21 cellular contexts compared by ENCODE assay signal in the genomic region with DNA sequence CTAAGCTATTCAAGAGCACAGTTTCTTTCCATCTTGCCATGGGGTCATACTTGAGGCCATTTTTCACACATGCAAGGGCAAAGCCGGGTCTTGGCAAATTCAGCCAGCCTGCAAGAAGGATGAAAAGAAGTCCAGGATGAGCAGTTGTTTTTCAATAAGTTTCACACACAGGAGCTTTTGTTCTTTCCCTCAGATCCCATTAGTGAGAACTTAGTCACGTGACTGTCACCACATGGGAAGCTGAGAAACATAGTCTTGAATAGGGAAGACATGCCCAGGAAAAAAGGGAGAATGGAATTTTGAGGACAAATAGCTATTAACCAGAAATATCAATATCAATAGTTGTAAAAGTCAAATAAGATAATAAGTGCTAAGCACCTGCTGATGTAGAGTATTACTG.
A peak's percentile ranks its signal among the peaks of the same experiment; 100 is the strongest.
DNase-seq lines count a peak whose midpoint lies in the region; ATAC-seq, FAIRE-seq and TF ChIP-seq lines count a peak whose summit lies in the region.
"Had no signal": no experiment of that assay in that cellular context is flagged by ENCODE, and none has a peak within 500 bp of the region (broad histone marks: within the 10 kb centered on the region; RNA-seq: fewer than 3 reads in every experiment).

No MANE protein-coding gene starts in this region.

- intact Hi-C loops in K562 (cut with micrococcal nuclease): no loop called here

- BruUV-seq in K562 (replicated peaks; lab: Mats Ljungman, UMichigan): no TSS peak

- TF ChIP-seq CTCF in K562 (IDR thresholded peaks at IDR 0.05 in 2 of 3, conservative IDR thresholded peaks at IDR 0.05 in 1 of 3; ENCODE audit: insufficient read depth in 2 of 3, low read depth in 1 of 3, low read length in 3 of 3): no peak

- no peak for ATAC-seq in K562
- ATAC-seq in SK-N-SH treated with all-trans-retinoic acid at 6 μM for 48 hours: no peak
- ATAC-seq: GM23338 had no signal

- H3K9me1 ChIP-seq in K562 (ENCODE audit: control insufficient read depth, insufficient read depth, low read length): no peaks in the 10 kb centered on the region

- no peak overlapping the region for H2AFZ ChIP-seq in K562 (ENCODE audit: low read depth, low read length)
- H2AFZ ChIP-seq: GM23338 had no signal

- H3K9me3 ChIP-seq in K562 (replicated peaks; ENCODE audit: control insufficient read depth, insufficient read depth, low read depth, low read length): no peaks in the 10 kb centered on the region

- no peak overlapping the region for H3K27ac ChIP-seq in K562 (ENCODE audit: extremely low read depth, low read depth, low read length)
- H3K27ac ChIP-seq: BLaER1 treated with 17β-estradiol and CSF1 and Interleukin-3, amounts not matched to agents 10 nM and 100 nM; HL-60 had no signal

- H3K4me1 ChIP-seq in K562 (replicated peaks in 1 of 2; ENCODE audit: control insufficient read depth in 2 of 2, insufficient read depth in 2 of 2, low read length in 2 of 2): no peaks in the 10 kb centered on the region

- H3K9ac ChIP-seq in K562 (ENCODE audit: insufficient read depth in 1 of 2, low read depth in 2 of 2, low read length in 2 of 2): no peak overlapping the region
- H3K9ac ChIP-seq: BLaER1 treated with 17β-estradiol and CSF1 and Interleukin-3, amounts not matched to agents 10 nM and 100 nM had no signal

- CTCF ChIA-PET in K562 (lab: Yijun Ruan, JAX; ENCODE audit: low intra/inter-chr PET ratio): no interaction called here

- WGBS in K562 (ENCODE audit: insufficient coverage, low coverage, missing lambda C conversion rate): 13% methylated on average over 2 of the region's 2 CpGs

- TF ChIP-seq EP300 in K562 (IDR thresholded peaks at IDR 0.05; ENCODE audit: low read length): no peak

- in situ Hi-C loops in K562 (cut with MboI): no loop called here

- DNase-seq in COLO829 (ENCODE audit: low spot score) (peak; percentile 88), NCI-H146 treated with DMSO at 0.1 percent for 48 hours (lab: John Stamatoyannopoulos, UW; ENCODE audit: unreplicated experiment) (peak; percentile 21), K562 (ENCODE audit: extremely low read depth in 1 of 4, low spot score in 3 of 4) (no peak), retina (peak; percentile 8), cerebellum (ENCODE audit: low spot score) (no peak)
- DNase-seq in stimulated activated CD8-positive, alpha-beta memory T cell treated with anti-CD3 and anti-CD28 coated beads, Interleukin-4, amount 100 ng/mL, for 48 hours: no peak
- DNase-seq: 8988T; Caco-2; CD4-positive, CD25-positive, alpha-beta regulatory T cell; CD8-positive, alpha-beta memory T cell; HCEC 1CT had no signal

- H4K20me1 ChIP-seq in K562 (replicated peaks; ENCODE audit: control insufficient read depth, insufficient read depth, low read length): no peaks in the 10 kb centered on the region
- H4K20me1 ChIP-seq: BLaER1 treated with 17β-estradiol and CSF1 and Interleukin-3, amounts not matched to agents 10 nM and 100 nM had no signal

- no peak for TF ChIP-seq RAD21 in K562 (CRISPR knock-in tag; conservative IDR thresholded peaks at IDR 0.05 in 1 of 2, IDR thresholded peaks at IDR 0.05 in 1 of 2)

- H3K79me2 ChIP-seq in K562 (ENCODE audit: control insufficient read depth, insufficient read depth, low read length): no peaks in the 10 kb centered on the region

- H3K4me2 ChIP-seq in K562 (ENCODE audit: insufficient read depth, low read length): no peak overlapping the region
- H3K4me2 ChIP-seq: BLaER1 treated with 17β-estradiol and CSF1 and Interleukin-3, amounts not matched to agents 10 nM and 100 nM; GM23338 had no signal

- H3K4me3 ChIP-seq in K562: no peak overlapping the region
- H3K4me3 ChIP-seq: BLaER1 treated with 17β-estradiol and CSF1 and Interleukin-3, amounts not matched to agents 10 nM and 100 nM; GM23338 had no signal

- H3K36me3 ChIP-seq in K562 (ENCODE audit: control insufficient read depth, insufficient read depth, low read length): no peaks in the 10 kb centered on the region

- POLR2A ChIA-PET in K562 (lab: Yijun Ruan, JAX): no interaction called here

- no peak for FAIRE-seq in K562 (lab: Jason Lieb, UNC)
- FAIRE-seq: D721Med, G401.6, GM12892, GM18507, H54, HTR-8/SVneo had no signal

- no peak for TF ChIP-seq POLR2A in K562 (conservative IDR thresholded peaks at IDR 0.05)

- H3K27me3 ChIP-seq in K562 (ENCODE audit: control insufficient read depth in 2 of 2, insufficient read depth in 2 of 2, low read length in 2 of 2): no peaks in the 10 kb centered on the region
- H3K27me3 ChIP-seq: BLaER1 treated with 17β-estradiol and CSF1 and Interleukin-3, amounts not matched to agents 10 nM and 100 nM had no signal

TF ChIP-seq in K562, 482 proteins besides CTCF, POLR2A, EP300 and RAD21:
- TF ChIP-seq, protein P1, sequence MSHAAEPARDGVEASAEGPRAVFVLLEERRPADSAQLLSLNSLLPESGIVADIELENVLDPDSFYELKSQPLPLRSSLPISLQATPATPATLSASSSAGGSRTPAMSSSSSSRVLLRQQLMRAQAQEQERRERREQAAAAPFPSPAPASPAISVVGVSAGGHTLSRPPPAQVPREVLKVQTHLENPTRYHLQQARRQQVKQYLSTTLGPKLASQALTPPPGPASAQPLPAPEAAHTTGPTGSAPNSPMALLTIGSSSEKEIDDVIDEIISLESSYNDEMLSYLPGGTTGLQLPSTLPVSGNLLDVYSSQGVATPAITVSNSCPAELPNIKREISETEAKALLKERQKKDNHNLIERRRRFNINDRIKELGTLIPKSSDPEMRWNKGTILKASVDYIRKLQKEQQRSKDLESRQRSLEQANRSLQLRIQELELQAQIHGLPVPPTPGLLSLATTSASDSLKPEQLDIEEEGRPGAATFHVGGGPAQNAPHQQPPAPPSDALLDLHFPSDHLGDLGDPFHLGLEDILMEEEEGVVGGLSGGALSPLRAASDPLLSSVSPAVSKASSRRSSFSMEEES (CRISPR knock-in tag; IDR thresholded peaks at IDR 0.05): peak; percentile 87
- TF ChIP-seq TSC22D4 (tag; IDR thresholded peaks at IDR 0.05): no peak

TF ChIP-seq in SK-N-SH treated with all-trans-retinoic acid at 6 μM for 48 hours, 23 proteins besides CTCF, POLR2A, EP300 and RAD21:
- TF ChIP-seq ESRRG (CRISPR knock-in tag; IDR thresholded peaks at IDR 0.05): no peak
- TF ChIP-seq, protein P2, sequence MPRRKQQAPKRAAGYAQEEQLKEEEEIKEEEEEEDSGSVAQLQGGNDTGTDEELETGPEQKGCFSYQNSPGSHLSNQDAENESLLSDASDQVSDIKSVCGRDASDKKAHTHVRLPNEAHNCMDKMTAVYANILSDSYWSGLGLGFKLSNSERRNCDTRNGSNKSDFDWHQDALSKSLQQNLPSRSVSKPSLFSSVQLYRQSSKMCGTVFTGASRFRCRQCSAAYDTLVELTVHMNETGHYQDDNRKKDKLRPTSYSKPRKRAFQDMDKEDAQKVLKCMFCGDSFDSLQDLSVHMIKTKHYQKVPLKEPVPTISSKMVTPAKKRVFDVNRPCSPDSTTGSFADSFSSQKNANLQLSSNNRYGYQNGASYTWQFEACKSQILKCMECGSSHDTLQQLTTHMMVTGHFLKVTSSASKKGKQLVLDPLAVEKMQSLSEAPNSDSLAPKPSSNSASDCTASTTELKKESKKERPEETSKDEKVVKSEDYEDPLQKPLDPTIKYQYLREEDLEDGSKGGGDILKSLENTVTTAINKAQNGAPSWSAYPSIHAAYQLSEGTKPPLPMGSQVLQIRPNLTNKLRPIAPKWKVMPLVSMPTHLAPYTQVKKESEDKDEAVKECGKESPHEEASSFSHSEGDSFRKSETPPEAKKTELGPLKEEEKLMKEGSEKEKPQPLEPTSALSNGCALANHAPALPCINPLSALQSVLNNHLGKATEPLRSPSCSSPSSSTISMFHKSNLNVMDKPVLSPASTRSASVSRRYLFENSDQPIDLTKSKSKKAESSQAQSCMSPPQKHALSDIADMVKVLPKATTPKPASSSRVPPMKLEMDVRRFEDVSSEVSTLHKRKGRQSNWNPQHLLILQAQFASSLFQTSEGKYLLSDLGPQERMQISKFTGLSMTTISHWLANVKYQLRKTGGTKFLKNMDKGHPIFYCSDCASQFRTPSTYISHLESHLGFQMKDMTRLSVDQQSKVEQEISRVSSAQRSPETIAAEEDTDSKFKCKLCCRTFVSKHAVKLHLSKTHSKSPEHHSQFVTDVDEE (CRISPR knock-in tag; IDR thresholded peaks at IDR 0.05): no peak

Comparison
In these comparisons a context has a peak if more than half of its experiments do, and no peak if none do; other contexts are left out.
1. DNase-seq: peak in COLO829 (single experiment), NCI-H146 treated with DMSO at 0.1 percent for 48 hours (single experiment) and retina (single experiment); none in K562 (0 of 4), stimulated activated CD8-positive, alpha-beta memory T cell treated with anti-CD3 and anti-CD28 coated beads, Interleukin-4, amount 100 ng/mL, for 48 hours (single experiment) and cerebellum (single experiment).